In the genomic region with DNA sequence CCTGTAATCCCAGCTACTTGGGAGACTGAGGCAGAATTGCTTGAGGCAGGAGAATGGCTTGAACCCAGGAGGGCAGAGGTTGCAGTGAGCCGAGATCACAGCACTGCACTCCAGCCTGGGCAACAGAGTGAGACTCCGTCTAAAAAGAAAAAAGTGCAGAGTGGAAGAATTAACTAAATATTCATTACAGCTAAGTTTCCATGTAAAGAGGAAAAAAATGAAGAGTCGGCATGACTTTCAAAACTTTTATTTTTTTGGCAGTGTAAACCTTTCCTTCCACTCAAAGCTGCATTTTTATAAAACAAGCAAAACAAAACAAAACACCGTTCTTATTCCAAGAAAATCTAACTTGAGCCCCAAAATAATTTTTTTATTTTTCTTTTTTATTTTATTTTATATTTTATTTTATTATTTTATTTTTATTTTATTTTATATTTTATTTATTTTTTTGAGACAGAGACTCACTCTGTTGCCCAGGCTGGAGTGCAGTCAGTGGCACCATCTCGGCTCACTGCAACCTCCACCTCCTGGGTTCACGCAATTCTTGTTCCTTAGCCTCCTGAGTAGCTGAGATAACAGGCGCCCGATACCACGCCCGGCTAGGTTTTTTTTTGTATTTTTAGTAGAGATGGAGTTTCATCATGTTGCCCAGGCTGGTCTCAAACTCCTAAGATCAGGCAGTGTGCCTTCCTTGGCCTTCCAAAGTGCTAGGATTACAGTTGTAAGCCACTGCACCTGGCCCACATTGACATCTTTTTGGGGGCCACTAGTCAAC, we compare ENCODE assay signal across 26 cellular contexts.
DNase-seq lines count a peak whose midpoint lies in the region; ATAC-seq, FAIRE-seq and TF ChIP-seq lines count a peak whose summit lies in the region.
"Had no signal": no experiment of that assay in that cellular context is flagged by ENCODE, and none has a peak within 500 bp of the region (broad histone marks: within the 10 kb centered on the region; RNA-seq: fewer than 3 reads in every experiment).

No MANE protein-coding gene starts in this region.

- H3K27me3 Mint-ChIP-seq in activated naive CD4-positive, alpha-beta T cell treated with anti-CD3 and anti-CD28 coated beads, Interleukin-2, amount 50 U/mL, for 24 hours, result no peaks in the 10 kb centered on the region
- H3K27me3 Mint-ChIP-seq: B cell had no signal

- FAIRE-seq in colon (lab: Jason Lieb, UNC), result peak; percentile 41
- FAIRE-seq: A549, GM12878 had no signal

- ATAC-seq in omental fat pad (ENCODE audit: low FRiP score), result no peak
- no peak for ATAC-seq in HG03342 (IDR thresholded peaks at IDR 0.05; ENCODE audit: unreplicated experiment)
- ATAC-seq: A549, GM12878 had no signal

- no peaks in the 10 kb centered on the region for H3K9me3 Mint-ChIP-seq in activated naive CD4-positive, alpha-beta T cell treated with anti-CD3 and anti-CD28 coated beads, Interleukin-2, amount 50 U/mL, for 24 hours
- H3K9me3 Mint-ChIP-seq: CD14-positive monocyte, H9, HFFc6 had no signal

- no peak overlapping the region for H3K4me3 Mint-ChIP-seq in activated naive CD4-positive, alpha-beta T cell treated with anti-CD3 and anti-CD28 coated beads, Interleukin-2, amount 50 U/mL, for 24 hours
- H3K4me3 Mint-ChIP-seq: B cell, CD14-positive monocyte, H9, HFFc6 had no signal

- no peak overlapping the region for H3K27ac ChIP-seq in coronary artery
- H3K27ac ChIP-seq: A549, RWPE1, SK-N-MC had no signal

- H3K4me3 ChIP-seq in coronary artery, result no peak overlapping the region
- H3K4me3 ChIP-seq: A549, GM12878, SK-N-MC had no signal

- H3K4me1 Mint-ChIP-seq in activated naive CD4-positive, alpha-beta T cell treated with anti-CD3 and anti-CD28 coated beads, Interleukin-2, amount 50 U/mL, for 24 hours, result no peaks in the 10 kb centered on the region
- H3K4me1 Mint-ChIP-seq: B cell, H9 had no signal

- no peak for TF ChIP-seq CTCF in coronary artery (IDR thresholded peaks at IDR 0.05)
- TF ChIP-seq CTCF in omental fat pad (IDR thresholded peaks at IDR 0.05), result no peak

- H3K27ac Mint-ChIP-seq in activated naive CD4-positive, alpha-beta T cell treated with anti-CD3 and anti-CD28 coated beads, Interleukin-2, amount 50 U/mL, for 24 hours, result peak overlapping the region; percentile 30
- H3K27ac Mint-ChIP-seq: B cell, HFFc6 had no signal

- peaks cover 10% of the 10 kb centered on the region for H3K36me3 Mint-ChIP-seq in activated naive CD4-positive, alpha-beta T cell treated with anti-CD3 and anti-CD28 coated beads, Interleukin-2, amount 50 U/mL, for 24 hours

- no peak for DNase-seq in activated naive CD4-positive, alpha-beta T cell treated with anti-CD3 and anti-CD28 coated beads, Interleukin-2, amount 50 U/mL, for 16 hours
- DNase-seq in HUDEP-2 (lab: John Stamatoyannopoulos, UW; ENCODE audit: unreplicated experiment in 76 of 76), result peak in 55 of 76 experiments; percentile 1 to 63 (median 24)
- DNase-seq in coronary artery (ENCODE audit: low spot score), result no peak
- DNase-seq in omental fat pad (ENCODE audit: low spot score), result no peak
- DNase-seq: COR-L47, DMS 273 treated with DMSO at 0.1 percent for 48 hours, DMS79 treated with DMSO at 0.1 percent for 48 hours, H9, HFFc6, KG1, NCI-H1105, NCI-H146, NCI-H2029, NCI-H2227 treated with DMSO at 0.1 percent for 48 hours, NCI-H510A, NCI-H748 treated with DMSO at 0.1 percent for 48 hours, SHP77 treated with DMSO at 0.1 percent for 48 hours had no signal

Comparison
In these comparisons a context has a peak if more than half of its experiments do, and no peak if none do; other contexts are left out.
1. DNase-seq: peak in HUDEP-2 (55 of 76); none in activated naive CD4-positive, alpha-beta T cell treated with anti-CD3 and anti-CD28 coated beads, Interleukin-2, amount 50 U/mL, for 16 hours (single experiment), coronary artery (single experiment) and omental fat pad (single experiment).